8 cellular contexts compared by ENCODE assay signal in the genomic region with DNA sequence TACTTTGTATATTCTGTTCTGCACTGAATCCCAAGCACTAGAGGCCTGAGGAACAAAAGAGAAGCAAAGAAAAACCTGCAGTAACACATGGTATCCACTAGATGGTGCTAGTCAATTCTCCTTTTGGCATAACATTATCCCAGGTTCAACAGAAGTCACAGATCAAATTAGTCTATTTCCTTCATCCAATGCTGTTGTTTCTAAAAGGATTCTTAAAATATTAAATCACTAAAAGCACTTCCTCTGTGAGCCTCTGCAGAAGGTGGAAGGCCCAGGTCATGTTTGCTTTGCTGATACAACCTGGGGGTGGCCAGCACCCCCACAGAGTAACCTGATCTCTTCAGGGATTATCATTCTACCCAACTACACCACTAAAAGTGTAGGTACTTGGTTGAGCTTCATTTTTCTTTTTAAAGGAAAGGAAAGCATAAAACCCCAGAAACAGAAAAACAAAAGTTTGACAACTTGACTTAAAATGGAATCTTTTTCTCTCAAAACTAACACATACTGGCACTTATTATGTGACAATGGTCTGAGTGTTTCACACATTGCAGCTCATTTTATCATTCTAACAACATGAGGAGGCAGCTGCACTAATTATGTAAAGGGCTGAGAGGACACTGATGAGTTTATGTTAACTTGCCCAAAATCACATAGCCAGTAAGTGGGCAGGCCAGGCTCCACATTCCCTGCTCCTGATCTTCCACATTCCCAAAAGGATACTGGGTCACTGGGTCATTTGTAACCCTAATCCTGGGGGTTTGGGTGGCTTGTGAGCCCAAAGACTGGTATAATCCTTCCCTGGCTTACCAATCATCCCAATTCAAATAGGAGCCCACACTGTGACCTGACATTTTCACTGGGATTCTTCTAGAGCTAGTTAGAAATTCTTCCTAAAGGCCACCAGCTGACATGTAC.
DNase-seq lines count a peak whose midpoint lies in the region; ATAC-seq and TF ChIP-seq lines count a peak whose summit lies in the region.

No MANE protein-coding gene starts in this region.

- peaks cover 81% of the 10 kb centered on the region for H3K36me3 Mint-ChIP-seq in MCF 10A (ENCODE audit: insufficient read depth, unreplicated experiment)
- H3K36me3 Mint-ChIP-seq in immature natural killer cell: peaks cover 19 to 39% (median 22%) of the 10 kb centered on the region in 3 donors
- peaks cover 60% of the 10 kb centered on the region for H3K36me3 Mint-ChIP-seq in stimulated activated memory B cell treated with anti-CD40 and anti-IgM and Interleukin-4, amounts not matched to agents 10 μg/mL and 1 μg/mL and 100 μg/mL, for 72 hours

- POLR2A ChIA-PET in MCF 10A (lab: Yijun Ruan, JAX): interaction anchor here (0.5 to 1.1 kb wide), 2 partner anchors 12 to 48 kb away, joined by 3 to 5 read pairs; no protein-coding TSS in a partner anchor

- peak; percentile 72 for TF ChIP-seq CTCF in MCF 10A (IDR thresholded peaks at IDR 0.05; ENCODE audit: unreplicated experiment)

- DNase-seq in NCI-H510A treated with DMSO at 0.1 percent for 48 hours (lab: John Stamatoyannopoulos, UW) (peak; percentile 89), NCI-H510A (lab: John Stamatoyannopoulos, UW) (no peak), NCI-H526 treated with DMSO at 0.1 percent for 48 hours (lab: John Stamatoyannopoulos, UW) (peak; percentile 27), MCF 10A (ENCODE audit: unreplicated experiment) (peak; percentile 55), immature natural killer cell (peak; percentile 27 to 37 (median 30))

- H3K4me3 Mint-ChIP-seq in MCF 10A (ENCODE audit: unreplicated experiment) (no peak overlapping the region), immature natural killer cell (no peak overlapping the region)
- H3K4me3 Mint-ChIP-seq in stimulated activated memory B cell treated with anti-CD40 and anti-IgM and Interleukin-4, amounts not matched to agents 10 μg/mL and 1 μg/mL and 100 μg/mL, for 72 hours: no peak overlapping the region

- H3K4me1 Mint-ChIP-seq in MCF 10A (ENCODE audit: insufficient read depth, unreplicated experiment): peaks cover 6% of the 10 kb centered on the region
- peaks cover 27 to 51% of the 10 kb centered on the region in 2 donors for H3K4me1 Mint-ChIP-seq in immature natural killer cell
- H3K4me1 Mint-ChIP-seq in stimulated activated memory B cell treated with anti-CD40 and anti-IgM and Interleukin-4, amounts not matched to agents 10 μg/mL and 1 μg/mL and 100 μg/mL, for 72 hours: peaks cover 20% of the 10 kb centered on the region

- H3K27me3 Mint-ChIP-seq in MCF 10A (ENCODE audit: insufficient read depth, unreplicated experiment) (no peaks in the 10 kb centered on the region), immature natural killer cell (ENCODE audit: low read depth in 3 of 3) (peaks cover 0 to 2% (median 0%) of the 10 kb centered on the region in 3 donors)
- H3K27me3 Mint-ChIP-seq in stimulated activated memory B cell treated with anti-CD40 and anti-IgM and Interleukin-4, amounts not matched to agents 10 μg/mL and 1 μg/mL and 100 μg/mL, for 72 hours: no peaks in the 10 kb centered on the region

- H3K9me3 Mint-ChIP-seq in MCF 10A (ENCODE audit: unreplicated experiment): no peaks in the 10 kb centered on the region
- H3K9me3 Mint-ChIP-seq in immature natural killer cell: no peaks in the 10 kb centered on the region
- no peaks in the 10 kb centered on the region for H3K9me3 Mint-ChIP-seq in stimulated activated memory B cell treated with anti-CD40 and anti-IgM and Interleukin-4, amounts not matched to agents 10 μg/mL and 1 μg/mL and 100 μg/mL, for 72 hours

- ATAC-seq in HG02759 (IDR thresholded peaks at IDR 0.05; ENCODE audit: unreplicated experiment) (peak; percentile 55), GM18520 (IDR thresholded peaks at IDR 0.05; ENCODE audit: unreplicated experiment) (no peak)
- peak; percentile 55 for ATAC-seq in stimulated activated memory B cell treated with anti-CD40 and anti-IgM and Interleukin-4, amounts not matched to agents 10 μg/mL and 1 μg/mL and 100 μg/mL, for 72 hours

- BruUV-seq in MCF 10A (replicated peaks; lab: Mats Ljungman, UMichigan): no TSS peak

- CTCF ChIA-PET in MCF 10A (lab: Yijun Ruan, JAX): interaction anchor here (0.6 to 6.0 kb wide), 38 partner anchors 8 to 967 kb away, joined by 3 to 74 read pairs (median 4); no protein-coding TSS in a partner anchor

- H3K27ac Mint-ChIP-seq in MCF 10A (ENCODE audit: low read depth, unreplicated experiment) (no peak overlapping the region), immature natural killer cell (peak overlapping the region in 3 of 6 donors; percentile 37 to 75 (median 39))
- no peak overlapping the region for H3K27ac Mint-ChIP-seq in stimulated activated memory B cell treated with anti-CD40 and anti-IgM and Interleukin-4, amounts not matched to agents 10 μg/mL and 1 μg/mL and 100 μg/mL, for 72 hours

- intact Hi-C loops in MCF 10A (cut with micrococcal nuclease): loop anchor here (1.0 kb wide), 1 partner anchor 830 kb away; no protein-coding TSS in a partner anchor
